In the genomic region with DNA sequence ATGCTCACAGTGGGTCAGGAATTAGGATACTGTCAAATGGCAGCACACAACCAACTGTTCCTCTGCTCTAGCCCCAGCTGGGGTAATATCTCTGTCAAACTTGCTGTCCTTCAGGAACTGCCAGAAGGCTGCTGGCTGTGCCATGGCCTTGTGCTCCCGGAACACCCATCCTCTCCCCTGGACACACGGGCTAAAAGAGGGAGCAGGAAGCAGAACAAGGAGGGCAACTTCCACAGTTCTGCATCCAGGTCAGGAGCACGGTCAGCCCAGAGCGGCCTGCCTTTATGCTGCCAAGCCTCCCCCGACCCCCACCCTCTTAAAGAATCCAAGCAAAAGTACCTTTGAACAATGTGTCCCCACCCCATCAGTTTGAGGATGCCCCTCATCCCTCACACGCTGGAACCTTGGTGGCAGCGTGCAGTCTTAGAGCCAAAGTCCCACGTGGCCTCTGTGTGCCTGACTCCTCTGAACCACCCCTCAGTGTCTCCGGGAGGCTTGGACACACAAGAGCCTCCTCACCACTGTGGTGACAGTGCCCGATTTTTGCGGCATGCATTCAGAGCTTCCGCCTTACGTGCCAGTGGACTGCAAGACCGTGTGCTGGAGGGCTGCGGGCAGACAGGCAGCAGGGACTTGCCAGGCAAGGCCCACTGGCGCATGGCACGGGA, we compare ENCODE assay signal across 16 cellular contexts.
DNase-seq lines count a peak whose midpoint lies in the region; ATAC-seq and TF ChIP-seq lines count a peak whose summit lies in the region.
"Had no signal": no experiment of that assay in that cellular context is flagged by ENCODE, and none has a peak within 500 bp of the region (broad histone marks: within the 10 kb centered on the region; RNA-seq: fewer than 3 reads in every experiment).

No MANE protein-coding gene starts in this region.

- intact Hi-C loops in activated CD4-positive, alpha-beta T cell treated with anti-CD3 and anti-CD28 coated beads for 36 hours (cut with DNase I, micrococcal nuclease) = no loop called here
- intact Hi-C loops in sciatic nerve (cut with DNase I) = no loop called here

- no peak for TF ChIP-seq CTCF in RWPE1 (conservative IDR thresholded peaks at IDR 0.05; ENCODE audit: low read depth)

- POLR2A ChIA-PET in activated CD4-positive, alpha-beta T cell treated with anti-CD3 and anti-CD28 coated beads, Interleukin-2, amount 10 ng/mL, durations not matched to agents 7 days and 5 days (lab: Charles Lee) = no interaction called here
- POLR2A ChIA-PET in activated CD4-positive, alpha-beta T cell treated with anti-CD3 and anti-CD28 coated beads for 36 hours (lab: Charles Lee) = no interaction called here
- POLR2A ChIA-PET in RWPE1 (lab: Yijun Ruan, JAX; ENCODE audit: low non-redundant PET) = no interaction called here
- POLR2A ChIA-PET in activated CD4-positive, alpha-beta memory T cell treated with anti-CD3 and anti-CD28 coated beads, Interleukin-2, amount 10 ng/mL, durations not matched to agents 7 days and 5 days (lab: Charles Lee) = no interaction called here

- CTCF ChIA-PET in activated CD4-positive, alpha-beta T cell treated with anti-CD3 and anti-CD28 coated beads, Interleukin-2, amount 10 ng/mL, durations not matched to agents 7 days and 5 days (lab: Charles Lee) = no interaction called here
- CTCF ChIA-PET in activated CD4-positive, alpha-beta T cell treated with anti-CD3 and anti-CD28 coated beads for 36 hours (lab: Charles Lee) = no interaction called here
- CTCF ChIA-PET in RWPE1 (lab: Yijun Ruan, JAX) = interaction anchor here (0.7 to 1.0 kb wide), 2 partner anchors 25 to 1411 kb away, joined by 3 to 5 read pairs; no protein-coding TSS in a partner anchor
- CTCF ChIA-PET in activated CD4-positive, alpha-beta memory T cell treated with anti-CD3 and anti-CD28 coated beads, Interleukin-2, amount 10 ng/mL, durations not matched to agents 7 days and 5 days (lab: Charles Lee) = no interaction called here

- peak overlapping the region; percentile 2 for H3K27ac Mint-ChIP-seq in activated CD4-positive, alpha-beta T cell treated with anti-CD3 and anti-CD28 coated beads, Interleukin-2, amount 10 ng/mL, durations not matched to agents 7 days and 5 days
- no peak overlapping the region for H3K27ac Mint-ChIP-seq in activated CD4-positive, alpha-beta T cell treated with anti-CD3 and anti-CD28 coated beads for 36 hours
- peak overlapping the region in 4 of 6 donors; percentile 34 to 57 (median 46) for H3K27ac Mint-ChIP-seq in immature natural killer cell
- H3K27ac Mint-ChIP-seq in activated CD4-positive, alpha-beta memory T cell treated with anti-CD3 and anti-CD28 coated beads, Interleukin-2, amount 10 ng/mL, durations not matched to agents 7 days and 5 days = no peak overlapping the region
- H3K27ac Mint-ChIP-seq: CD4-positive, alpha-beta T cell had no signal

- no peaks in the 10 kb centered on the region for H3K27me3 Mint-ChIP-seq in activated CD4-positive, alpha-beta T cell treated with anti-CD3 and anti-CD28 coated beads, Interleukin-2, amount 10 ng/mL, durations not matched to agents 7 days and 5 days
- H3K27me3 Mint-ChIP-seq in activated CD4-positive, alpha-beta T cell treated with anti-CD3 and anti-CD28 coated beads for 36 hours = no peaks in the 10 kb centered on the region
- H3K27me3 Mint-ChIP-seq in immature natural killer cell (ENCODE audit: low read depth in 3 of 3) = peaks cover 0 to 2% (median 1%) of the 10 kb centered on the region in 3 donors
- H3K27me3 Mint-ChIP-seq in activated CD4-positive, alpha-beta memory T cell treated with anti-CD3 and anti-CD28 coated beads, Interleukin-2, amount 10 ng/mL, durations not matched to agents 7 days and 5 days = no peaks in the 10 kb centered on the region
- H3K27me3 Mint-ChIP-seq: CD4-positive, alpha-beta T cell had no signal

- no peak overlapping the region for H3K4me3 Mint-ChIP-seq in activated CD4-positive, alpha-beta T cell treated with anti-CD3 and anti-CD28 coated beads, Interleukin-2, amount 10 ng/mL, durations not matched to agents 7 days and 5 days
- no peak overlapping the region for H3K4me3 Mint-ChIP-seq in activated CD4-positive, alpha-beta T cell treated with anti-CD3 and anti-CD28 coated beads for 36 hours
- no peak overlapping the region for H3K4me3 Mint-ChIP-seq in immature natural killer cell
- no peak overlapping the region for H3K4me3 Mint-ChIP-seq in activated CD4-positive, alpha-beta memory T cell treated with anti-CD3 and anti-CD28 coated beads, Interleukin-2, amount 10 ng/mL, durations not matched to agents 7 days and 5 days
- H3K4me3 Mint-ChIP-seq: CD4-positive, alpha-beta T cell had no signal

- no peak for ATAC-seq in activated CD4-positive, alpha-beta T cell treated with anti-CD3 and anti-CD28 coated beads for 36 hours
- ATAC-seq in sciatic nerve = peak; percentile 3
- ATAC-seq: esophagus mucosa had no signal

- peak overlapping the region; percentile 42 for H3K27ac ChIP-seq in RWPE1
- H3K27ac ChIP-seq: PC-9, psoas muscle, VCaP had no signal

- peaks cover 17% of the 10 kb centered on the region for H3K36me3 Mint-ChIP-seq in activated CD4-positive, alpha-beta T cell treated with anti-CD3 and anti-CD28 coated beads, Interleukin-2, amount 10 ng/mL, durations not matched to agents 7 days and 5 days (ENCODE audit: low read depth)
- H3K36me3 Mint-ChIP-seq in activated CD4-positive, alpha-beta T cell treated with anti-CD3 and anti-CD28 coated beads for 36 hours (ENCODE audit: low read depth) = peaks cover 12% of the 10 kb centered on the region
- peaks cover 7 to 28% (median 13%) of the 10 kb centered on the region in 3 donors for H3K36me3 Mint-ChIP-seq in immature natural killer cell
- peaks cover 33% of the 10 kb centered on the region for H3K36me3 Mint-ChIP-seq in activated CD4-positive, alpha-beta memory T cell treated with anti-CD3 and anti-CD28 coated beads, Interleukin-2, amount 10 ng/mL, durations not matched to agents 7 days and 5 days (ENCODE audit: low read depth)

- DNase-seq in activated CD4-positive, alpha-beta T cell treated with anti-CD3 and anti-CD28 coated beads, Interleukin-2, amount 10 ng/mL, durations not matched to agents 7 days and 5 days = no peak
- DNase-seq in activated CD4-positive, alpha-beta T cell treated with anti-CD3 and anti-CD28 coated beads for 36 hours = no peak
- DNase-seq in RWPE1 (ENCODE audit: low spot score) = no peak
- no peak for DNase-seq in immature natural killer cell
- DNase-seq in sciatic nerve (ENCODE audit: low spot score) = peak; percentile 49
- no peak for DNase-seq in dermis blood vessel endothelial cell
- no peak for DNase-seq in activated CD4-positive, alpha-beta memory T cell treated with anti-CD3 and anti-CD28 coated beads, Interleukin-2, amount 10 ng/mL, durations not matched to agents 7 days and 5 days
- DNase-seq in SHP77 treated with DMSO at 0.1 percent for 48 hours (lab: John Stamatoyannopoulos, UW) = no peak
- DNase-seq: 8988T; CD4-positive, alpha-beta T cell; NCI-H146; NCI-H526 treated with DMSO at 0.1 percent for 48 hours; PC-9; psoas muscle had no signal

- peaks cover 22% of the 10 kb centered on the region for H3K4me1 Mint-ChIP-seq in activated CD4-positive, alpha-beta T cell treated with anti-CD3 and anti-CD28 coated beads, Interleukin-2, amount 10 ng/mL, durations not matched to agents 7 days and 5 days
- H3K4me1 Mint-ChIP-seq in activated CD4-positive, alpha-beta T cell treated with anti-CD3 and anti-CD28 coated beads for 36 hours = peaks cover 18% of the 10 kb centered on the region
- H3K4me1 Mint-ChIP-seq in immature natural killer cell = peaks cover 27 to 31% of the 10 kb centered on the region in 2 donors
- H3K4me1 Mint-ChIP-seq in activated CD4-positive, alpha-beta memory T cell treated with anti-CD3 and anti-CD28 coated beads, Interleukin-2, amount 10 ng/mL, durations not matched to agents 7 days and 5 days = peaks cover 30% of the 10 kb centered on the region

- no peaks in the 10 kb centered on the region for H3K9me3 Mint-ChIP-seq in activated CD4-positive, alpha-beta T cell treated with anti-CD3 and anti-CD28 coated beads, Interleukin-2, amount 10 ng/mL, durations not matched to agents 7 days and 5 days
- H3K9me3 Mint-ChIP-seq in activated CD4-positive, alpha-beta T cell treated with anti-CD3 and anti-CD28 coated beads for 36 hours (ENCODE audit: low read depth) = no peaks in the 10 kb centered on the region
- H3K9me3 Mint-ChIP-seq in immature natural killer cell = no peaks in the 10 kb centered on the region
- H3K9me3 Mint-ChIP-seq in activated CD4-positive, alpha-beta memory T cell treated with anti-CD3 and anti-CD28 coated beads, Interleukin-2, amount 10 ng/mL, durations not matched to agents 7 days and 5 days = no peaks in the 10 kb centered on the region
- H3K9me3 Mint-ChIP-seq: CD4-positive, alpha-beta T cell had no signal

Comparison
In these comparisons a context has a peak if more than half of its experiments do, and no peak if none do; other contexts are left out.
1. H3K27ac Mint-ChIP-seq: peak in activated CD4-positive, alpha-beta T cell treated with anti-CD3 and anti-CD28 coated beads, Interleukin-2, amount 10 ng/mL, durations not matched to agents 7 days and 5 days (single experiment) and immature natural killer cell (4 of 6); none in activated CD4-positive, alpha-beta T cell treated with anti-CD3 and anti-CD28 coated beads for 36 hours (single experiment) and activated CD4-positive, alpha-beta memory T cell treated with anti-CD3 and anti-CD28 coated beads, Interleukin-2, amount 10 ng/mL, durations not matched to agents 7 days and 5 days (single experiment).